ENCODE assay signal across 1 cellular context in genomic region chr16:85641305-85641704, GRCh38.
TF ChIP-seq lines count a peak whose summit lies in the region.

No MANE protein-coding gene starts in this region.

TF ChIP-seq in GM23338, 12 proteins besides CTCF, POLR2A, EP300 and RAD21:
- TF ChIP-seq ZNF462 (CRISPR knock-in tag; IDR thresholded peaks at IDR 0.05): no peak
- no peak for TF ChIP-seq ZNF114 (CRISPR knock-in tag; IDR thresholded peaks at IDR 0.05)
- no peak for TF ChIP-seq REST (IDR thresholded peaks at IDR 0.05; ENCODE audit: unreplicated experiment)
- no peak for TF ChIP-seq ZNF331 (CRISPR knock-in tag; IDR thresholded peaks at IDR 0.05; ENCODE audit: low read depth)
- TF ChIP-seq STAT1 (IDR thresholded peaks at IDR 0.05; ENCODE audit: unreplicated experiment): no peak
- TF ChIP-seq JUNB (IDR thresholded peaks at IDR 0.05; ENCODE audit: unreplicated experiment): no peak
- no peak for TF ChIP-seq CREB1 (CRISPR knock-in tag; IDR thresholded peaks at IDR 0.05; ENCODE audit: low read depth)
- TF ChIP-seq EZH2 (IDR thresholded peaks at IDR 0.05; ENCODE audit: low read depth, unreplicated experiment): no peak
- TF ChIP-seq NANOG (IDR thresholded peaks at IDR 0.05; ENCODE audit: borderline replicate concordance): no peak
- no peak for TF ChIP-seq EZH2phosphoT487 (IDR thresholded peaks at IDR 0.05; ENCODE audit: unreplicated experiment)
- TF ChIP-seq, protein P1, sequence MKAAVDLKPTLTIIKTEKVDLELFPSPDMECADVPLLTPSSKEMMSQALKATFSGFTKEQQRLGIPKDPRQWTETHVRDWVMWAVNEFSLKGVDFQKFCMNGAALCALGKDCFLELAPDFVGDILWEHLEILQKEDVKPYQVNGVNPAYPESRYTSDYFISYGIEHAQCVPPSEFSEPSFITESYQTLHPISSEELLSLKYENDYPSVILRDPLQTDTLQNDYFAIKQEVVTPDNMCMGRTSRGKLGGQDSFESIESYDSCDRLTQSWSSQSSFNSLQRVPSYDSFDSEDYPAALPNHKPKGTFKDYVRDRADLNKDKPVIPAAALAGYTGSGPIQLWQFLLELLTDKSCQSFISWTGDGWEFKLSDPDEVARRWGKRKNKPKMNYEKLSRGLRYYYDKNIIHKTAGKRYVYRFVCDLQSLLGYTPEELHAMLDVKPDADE (IDR thresholded peaks at IDR 0.05): no peak
- no peak for TF ChIP-seq POLR2AphosphoS5 (IDR thresholded peaks at IDR 0.05; ENCODE audit: low read depth)
